Comparison of ENCODE assay signal across 1 cellular context in the genomic region with DNA sequence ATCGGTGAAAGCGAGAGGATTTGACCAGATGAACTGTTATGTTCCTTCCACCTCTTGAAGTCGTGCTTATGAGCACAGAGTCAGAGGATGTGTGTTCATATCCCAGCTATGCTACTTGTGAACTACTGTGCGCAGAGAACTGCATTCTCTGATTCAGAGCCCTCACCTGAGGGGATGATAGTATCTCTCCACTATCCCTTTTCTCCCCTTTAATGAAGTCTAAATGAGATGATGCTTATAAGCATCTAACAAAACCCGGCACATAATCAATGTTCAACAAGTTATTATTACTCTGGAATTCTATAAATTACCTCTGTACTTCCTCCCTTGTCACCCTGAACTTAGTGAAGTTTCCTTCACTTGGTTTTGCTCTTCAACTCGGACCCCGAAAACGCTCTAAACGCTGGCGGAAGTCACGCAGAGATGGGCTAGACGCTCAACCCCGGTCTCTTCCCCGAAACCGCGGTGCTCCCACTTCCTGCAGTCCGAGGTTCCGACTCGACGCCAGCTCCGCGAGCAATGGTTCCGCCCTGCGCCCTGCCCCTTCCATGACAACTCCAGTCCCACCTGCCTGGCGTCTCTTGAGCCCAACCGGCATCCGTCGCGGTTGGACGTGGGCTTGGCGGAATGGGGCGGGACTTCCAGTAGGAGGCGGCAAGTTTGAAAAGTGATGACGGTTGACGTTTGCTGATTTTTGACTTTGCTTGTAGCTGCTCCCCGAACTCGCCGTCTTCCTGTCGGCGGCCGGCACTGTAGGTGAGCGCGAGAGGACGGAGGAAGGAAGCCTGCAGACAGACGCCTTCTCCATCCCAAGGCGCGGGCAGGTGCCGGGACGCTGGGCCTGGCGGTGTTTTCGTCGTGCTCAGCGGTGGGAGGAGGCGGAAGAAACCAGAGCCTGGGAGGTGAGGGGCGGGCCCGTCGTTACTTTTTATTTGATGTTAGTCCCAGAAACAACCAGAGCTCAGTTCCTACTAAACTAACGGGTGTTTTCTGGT.
TF ChIP-seq lines count a peak whose summit lies in the region.

Gene NUF2, plus strand, starts transcription at position 644 of the 995 bp plus-strand sequence. CDS start 4,098 bp downstream, outside the sequence.

TF ChIP-seq in K562, 482 proteins besides CTCF, POLR2A, EP300 and RAD21 (continued from another document and continues in another):
- TF ChIP-seq CREB5 (CRISPR knock-in tag; IDR thresholded peaks at IDR 0.05) = peak; percentile 72; the same call in 1 of the 2 replicates
- no peak for TF ChIP-seq BCL6 (CRISPR knock-in tag; IDR thresholded peaks at IDR 0.05)
- TF ChIP-seq SRSF7 (optimal IDR thresholded peaks at IDR 0.05; ENCODE audit: low read depth, low read length) = no peak
- peak; percentile 67; the same call in 1 of the 2 replicates for TF ChIP-seq RFX5 (IDR thresholded peaks at IDR 0.05; ENCODE audit: low read depth, low read length)
- TF ChIP-seq ZNF146 (CRISPR knock-in tag; IDR thresholded peaks at IDR 0.05; ENCODE audit: unreplicated experiment) = peak; percentile 7
- TF ChIP-seq DNMT1 (IDR thresholded peaks at IDR 0.05) = 0 out of 2 replicates have a peak, but pooled peaks have one; percentile 16
- TF ChIP-seq STAG1 (CRISPR knock-in tag; IDR thresholded peaks at IDR 0.05; ENCODE audit: borderline replicate concordance) = no peak
- no peak for TF ChIP-seq SIRT6 (IDR thresholded peaks at IDR 0.05; ENCODE audit: low read depth, low read length)
- peak; percentile 87 for TF ChIP-seq CHD7 (IDR thresholded peaks at IDR 0.05; ENCODE audit: low read depth, low read length)
- TF ChIP-seq MAFK (IDR thresholded peaks at IDR 0.05; ENCODE audit: low read length) = peak; percentile 86
- peak; percentile 85 to 95 for TF ChIP-seq TEAD1 (CRISPR knock-in tag; IDR thresholded peaks at IDR 0.05)
- TF ChIP-seq ARNT (IDR thresholded peaks at IDR 0.05) = peak; percentile 92 to 93
- TF ChIP-seq TCF3 (CRISPR knock-in tag; IDR thresholded peaks at IDR 0.05) = peak; percentile 60
- TF ChIP-seq ZNF561 (CRISPR knock-in tag; conservative IDR thresholded peaks at IDR 0.05) = no peak
- no peak for TF ChIP-seq COPS2 (conservative IDR thresholded peaks at IDR 0.05)
- no peak for TF ChIP-seq RFX7 (CRISPR knock-in tag; IDR thresholded peaks at IDR 0.05)
- no peak for TF ChIP-seq ZNF79 (CRISPR knock-in tag; IDR thresholded peaks at IDR 0.05; ENCODE audit: low read depth)
- TF ChIP-seq TRIM24 (IDR thresholded peaks at IDR 0.05) = peak; percentile 49 to 100; a peak in 3 of 4 replicates
- peak; percentile 88 for TF ChIP-seq MYNN (IDR thresholded peaks at IDR 0.05)
- no peak for TF ChIP-seq MYNN (CRISPR knock-in tag; IDR thresholded peaks at IDR 0.05)
- TF ChIP-seq ZNF41 (CRISPR knock-in tag; conservative IDR thresholded peaks at IDR 0.05) = peak; percentile 79; the same call in 1 of the 2 replicates
- peak; percentile 97 for TF ChIP-seq TARDBP (IDR thresholded peaks at IDR 0.05)
- TF ChIP-seq HDGF (IDR thresholded peaks at IDR 0.05) = no peak
- TF ChIP-seq MEF2D (tag; conservative IDR thresholded peaks at IDR 0.05; ENCODE audit: low read depth) = peak; percentile 82
- no peak; a peak in 1 of 4 replicates for TF ChIP-seq MCM7 (IDR thresholded peaks at IDR 0.05)
- 0 out of 2 replicates have a peak, but pooled peaks have one; percentile 12 for TF ChIP-seq ZSCAN29 (IDR thresholded peaks at IDR 0.05)
- TF ChIP-seq, protein P1, sequence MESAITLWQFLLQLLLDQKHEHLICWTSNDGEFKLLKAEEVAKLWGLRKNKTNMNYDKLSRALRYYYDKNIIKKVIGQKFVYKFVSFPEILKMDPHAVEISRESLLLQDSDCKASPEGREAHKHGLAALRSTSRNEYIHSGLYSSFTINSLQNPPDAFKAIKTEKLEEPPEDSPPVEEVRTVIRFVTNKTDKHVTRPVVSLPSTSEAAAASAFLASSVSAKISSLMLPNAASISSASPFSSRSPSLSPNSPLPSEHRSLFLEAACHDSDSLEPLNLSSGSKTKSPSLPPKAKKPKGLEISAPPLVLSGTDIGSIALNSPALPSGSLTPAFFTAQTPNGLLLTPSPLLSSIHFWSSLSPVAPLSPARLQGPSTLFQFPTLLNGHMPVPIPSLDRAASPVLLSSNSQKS (CRISPR knock-in tag; IDR thresholded peaks at IDR 0.05) = 0 out of 2 replicates have a peak, but pooled peaks have one; percentile 48
- TF ChIP-seq ZNF3 (CRISPR knock-in tag; IDR thresholded peaks at IDR 0.05) = no peak
- no peak for TF ChIP-seq NFXL1 (CRISPR knock-in tag; IDR thresholded peaks at IDR 0.05)
- peak in 1 of 2 experiments; percentile 68; a peak in 3 of 4 replicates for TF ChIP-seq SIN3A (IDR thresholded peaks at IDR 0.05; ENCODE audit: borderline replicate concordance in 2 of 2, control insufficient read depth in 1 of 2, low read depth in 2 of 2, low read length in 2 of 2)
- peak; percentile 67 for TF ChIP-seq POLR2B (IDR thresholded peaks at IDR 0.05; ENCODE audit: low read depth, partially characterized antibody)
- TF ChIP-seq TAF1 (IDR thresholded peaks at IDR 0.05; ENCODE audit: control insufficient read depth, extremely low read depth, insufficient read depth, low read length, severe bottlenecking) = peak; percentile 87
- TF ChIP-seq ELF1 (tag; IDR thresholded peaks at IDR 0.05) = peak; percentile 82
- no peak for TF ChIP-seq NUFIP1 (IDR thresholded peaks at IDR 0.05; ENCODE audit: partially characterized antibody)
- TF ChIP-seq ZNF589 (CRISPR knock-in tag; IDR thresholded peaks at IDR 0.05; ENCODE audit: low read depth) = peak; percentile 47; the same call in 1 of the 2 replicates
- TF ChIP-seq HCFC1 (IDR thresholded peaks at IDR 0.05; ENCODE audit: low read depth, low read length) = peak; percentile 96
- TF ChIP-seq PATZ1 (CRISPR knock-in tag; IDR thresholded peaks at IDR 0.05; ENCODE audit: borderline replicate concordance) = peak; percentile 70; the same call in 1 of the 2 replicates
- peak; percentile 78; the same call in 1 of the 2 replicates for TF ChIP-seq HIVEP1 (CRISPR knock-in tag; IDR thresholded peaks at IDR 0.05)
- TF ChIP-seq, protein P2, sequence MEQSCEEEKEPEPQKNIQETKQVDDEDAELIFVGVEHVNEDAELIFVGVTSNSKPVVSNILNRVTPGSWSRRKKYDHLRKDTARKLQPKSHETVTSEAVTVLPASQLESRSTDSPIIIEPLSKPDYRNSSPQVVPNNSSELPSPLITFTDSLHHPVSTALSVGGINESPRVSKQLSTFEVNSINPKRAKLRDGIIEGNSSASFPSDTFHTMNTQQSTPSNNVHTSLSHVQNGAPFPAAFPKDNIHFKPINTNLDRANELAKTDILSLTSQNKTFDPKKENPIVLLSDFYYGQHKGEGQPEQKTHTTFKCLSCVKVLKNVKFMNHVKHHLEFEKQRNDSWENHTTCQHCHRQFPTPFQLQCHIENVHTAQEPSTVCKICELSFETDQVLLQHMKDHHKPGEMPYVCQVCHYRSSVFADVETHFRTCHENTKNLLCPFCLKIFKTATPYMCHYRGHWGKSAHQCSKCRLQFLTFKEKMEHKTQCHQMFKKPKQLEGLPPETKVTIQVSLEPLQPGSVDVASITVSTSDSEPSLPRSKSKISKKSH (CRISPR knock-in tag; IDR thresholded peaks at IDR 0.05) = no peak
- TF ChIP-seq ZNF263 (CRISPR knock-in tag; IDR thresholded peaks at IDR 0.05; ENCODE audit: borderline replicate concordance) = peak; percentile 99
- TF ChIP-seq ZNF212 (CRISPR knock-in tag; IDR thresholded peaks at IDR 0.05) = 0 out of 2 replicates have a peak, but pooled peaks have one; percentile 68
